In genomic region chr4:23392860-23393458, GRCh38 we compare ENCODE assay signal across 27 cellular contexts.
"Had no signal": no experiment of that assay in that cellular context is flagged by ENCODE, and none has a peak within 500 bp of the region (broad histone marks: within the 10 kb centered on the region; RNA-seq: fewer than 3 reads in every experiment).

No MANE protein-coding gene starts in this region.

- H3K27ac ChIP-seq: brain microvascular endothelial cell, SK-N-MC, VCaP had no signal

- H3K36me3 ChIP-seq: brain microvascular endothelial cell had no signal

- ATAC-seq: activated naive CD4-positive, alpha-beta T cell treated with anti-CD3 and anti-CD28 coated beads, Interleukin-2, amount 50 U/mL, for 72 hours; activated naive CD8-positive, alpha-beta T cell treated with anti-CD3 and anti-CD28 coated beads, Interleukin-2, amount 50 U/mL, for 24 hours; activated T-cell treated with anti-CD3 and anti-CD28 coated beads, Interleukin-2, amount 50 U/mL, for 4 hours; K562; PC-3; T-cell had no signal

- DNase-seq: activated CD4-positive, alpha-beta memory T cell treated with anti-CD3 and anti-CD28 coated beads for 36 hours; activated CD4-positive, alpha-beta T cell treated with anti-CD3 and anti-CD28 coated beads, Interleukin-2, amount 10 ng/mL, durations not matched to agents 7 days and 5 days; activated CD4-positive, CD25-positive, alpha-beta regulatory T cell; activated CD8-positive, alpha-beta memory T cell treated with anti-CD3 and anti-CD28 coated beads for 24 hours; activated effector memory CD4-positive, alpha-beta T cell treated with anti-CD3 and anti-CD28 coated beads, Interleukin-2, amount 50 U/mL, for 16 hours; activated naive CD4-positive, alpha-beta T cell treated with Interleukin-2 at 50 U/mL for 16 hours; activated naive CD8-positive, alpha-beta T cell treated with anti-CD3 and anti-CD28 coated beads, Interleukin-2, amount 50 U/mL, for 24 hours; activated T-cell treated with anti-CD3 and anti-CD28 coated beads, Interleukin-2, amount 50 U/mL, for 4 hours; amniotic stem cell; brain microvascular endothelial cell; Karpas-422; MM.1S; NCI-H1105; NCI-H1436; NCI-H1694 treated with DMSO at 0.1 percent for 48 hours; NCI-H2029 treated with DMSO at 0.1 percent for 48 hours; NCI-H345; NCI-H510A; NCI-H69; PC-3; T-cell; T-helper 2 cell; T1000 had no signal

- H3K4me3 ChIP-seq: K562, SK-N-MC had no signal

- H3K27me3 ChIP-seq: brain microvascular endothelial cell had no signal
